19 cellular contexts compared by ENCODE assay signal in the genomic region with DNA sequence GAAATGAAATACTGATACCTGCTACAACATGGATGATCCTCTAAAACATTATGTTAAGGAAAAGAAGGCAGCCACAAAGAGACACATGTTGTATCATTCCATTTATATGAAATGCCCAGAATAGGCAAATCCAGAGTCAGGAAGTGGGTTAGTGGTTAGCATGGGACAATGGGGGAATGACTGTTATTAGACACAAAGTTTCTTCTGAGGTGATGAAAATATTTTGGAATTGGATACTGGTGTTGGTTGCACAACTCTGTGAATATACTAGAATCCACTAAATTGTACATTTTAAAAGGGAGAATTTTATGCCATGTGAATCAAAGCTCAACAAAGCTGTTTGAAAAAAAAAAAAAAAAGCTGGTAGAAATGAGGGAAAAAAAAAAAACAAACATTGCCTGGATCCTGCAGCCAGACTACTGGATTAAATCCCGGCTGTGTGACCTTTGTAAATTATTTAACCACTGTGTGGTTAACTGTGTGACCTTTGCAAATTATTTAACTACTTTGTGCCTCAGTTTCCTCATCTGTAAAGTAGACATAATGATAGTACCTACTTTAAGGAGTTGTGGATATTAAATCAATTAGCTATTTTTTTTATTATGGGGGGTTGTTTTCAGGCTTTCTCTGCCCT.
DNase-seq lines count a peak whose midpoint lies in the region; ATAC-seq, FAIRE-seq and TF ChIP-seq lines count a peak whose summit lies in the region.
"Had no signal": no experiment of that assay in that cellular context is flagged by ENCODE, and none has a peak within 500 bp of the region (broad histone marks: within the 10 kb centered on the region; RNA-seq: fewer than 3 reads in every experiment).

No MANE protein-coding gene starts in this region.

- WGBS in lower leg skin, 2 donors = 46 to 58% methylated on average over 1 of the region's 1 CpG

- TF ChIP-seq CTCF in AG04449 (IDR thresholded peaks at IDR 0.05; ENCODE audit: insufficient read depth, low read length, missing control alignments) (no peak), bronchial epithelial cell (IDR thresholded peaks at IDR 0.05; ENCODE audit: insufficient read depth, low read length, severe bottlenecking) (no peak), lower leg skin (IDR thresholded peaks at IDR 0.05) (no peak)

- H3K36me3 ChIP-seq in bronchial epithelial cell (ENCODE audit: control insufficient read depth, insufficient read depth, low read length) = no peaks in the 10 kb centered on the region
- H3K36me3 ChIP-seq: left lung, thoracic aorta had no signal

- no peak for TF ChIP-seq POLR2A in lower leg skin (IDR thresholded peaks at IDR 0.05)

- CTCF ChIA-PET in AG04449 (lab: Yijun Ruan, JAX) = interaction anchor here (1.5 to 2.4 kb wide), 2 partner anchors 8 to 277 kb away, joined by 3 to 6 read pairs; partner anchors contain the start of gene PSMD6

- intact Hi-C loops in lower leg skin (cut with DNase I; ENCODE audit: low total_unique reads) = no loop called here

- POLR2A ChIA-PET in AG04449 (lab: Yijun Ruan, JAX) = interaction anchor here (0.6 to 1.0 kb wide), 2 partner anchors 37 to 232 kb away, joined by 3 to 5 read pairs; no protein-coding TSS in a partner anchor

- peak; percentile 67 for DNase-seq in AG04449 (ENCODE audit: low read depth, low spot score)
- peak; percentile 94 for DNase-seq in HCEC 1CT
- peak; percentile 39 for DNase-seq in bronchial epithelial cell (ENCODE audit: low read depth)
- DNase-seq in hepatic stellate cell (ENCODE audit: low spot score) = peak; percentile 9
- no peak for DNase-seq in inferior parietal cortex (ENCODE audit: extremely low spot score)
- DNase-seq in lower leg skin (ENCODE audit: low spot score in 2 of 2) = no peak
- DNase-seq: activated CD4-positive, alpha-beta T cell treated with anti-CD3 and anti-CD28 coated beads for 1 hour; activated naive CD4-positive, alpha-beta T cell treated with anti-CD3 and anti-CD28 coated beads for 36 hours; AML-193; left lung; naive thymus-derived CD8-positive, alpha-beta T cell; NCI-H774; RPMI8226; stimulated activated CD4-positive, alpha-beta T cell treated with anti-CD3 and anti-CD28 coated beads, Interleukin-2, amount 100 ng/mL, for 24 hours had no signal

- no peak overlapping the region for H3K4me3 ChIP-seq in AG04449 (ENCODE audit: low read depth, low read length)
- no peak overlapping the region for H3K4me3 ChIP-seq in bronchial epithelial cell (ENCODE audit: low read depth, low read length)
- H3K4me3 ChIP-seq in lower leg skin (ENCODE audit: low read depth, poor library complexity, severe bottlenecking) = no peak overlapping the region
- H3K4me3 ChIP-seq: GM23338, left lung, thoracic aorta had no signal

- no peaks in the 10 kb centered on the region for H3K27me3 ChIP-seq in bronchial epithelial cell (ENCODE audit: control insufficient read depth, insufficient read depth, low read length)
- H3K27me3 ChIP-seq: left lung had no signal

- FAIRE-seq in bronchial epithelial cell (lab: Jason Lieb, UNC) = no peak
- FAIRE-seq: HepG2 had no signal

- no peak for ATAC-seq in GM18868 (IDR thresholded peaks at IDR 0.05; ENCODE audit: unreplicated experiment)
- no peak for ATAC-seq in HG03097 (IDR thresholded peaks at IDR 0.05; ENCODE audit: low FRiP score, unreplicated experiment)
- ATAC-seq: GM23338; HepG2; left lung; naive thymus-derived CD8-positive, alpha-beta T cell had no signal

Comparison
In these comparisons a context has a peak if more than half of its experiments do, and no peak if none do; other contexts are left out.
1. DNase-seq: peak in AG04449 (single experiment), HCEC 1CT (single experiment), bronchial epithelial cell (single experiment) and hepatic stellate cell (single experiment); none in inferior parietal cortex (single experiment) and lower leg skin (0 of 2).